Comparison of ENCODE assay signal across 1 cellular context in the genomic region with DNA sequence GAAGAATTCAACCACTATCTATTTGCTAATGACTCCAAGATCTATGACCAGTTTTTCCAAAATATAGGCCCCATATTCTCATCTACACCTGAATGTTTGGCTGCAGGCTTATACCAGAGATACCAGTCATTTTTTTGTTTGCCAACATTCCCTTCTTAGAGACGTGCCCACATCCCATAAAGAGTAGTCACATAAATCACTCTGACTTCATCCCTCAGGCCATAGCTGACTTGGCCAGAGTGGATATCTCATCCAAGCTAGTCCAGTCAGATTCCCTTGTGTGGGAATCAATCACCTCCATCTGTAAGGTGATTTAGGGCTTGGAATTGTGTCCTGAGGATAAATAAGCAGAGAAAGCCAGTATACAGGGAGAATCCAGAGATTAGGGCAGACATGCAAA.
TF ChIP-seq lines count a peak whose summit lies in the region.

No MANE protein-coding gene starts in this region.

TF ChIP-seq in HEK293, 187 proteins besides CTCF, POLR2A, EP300 and RAD21 (continued from another document):
- TF ChIP-seq, protein P1, sequence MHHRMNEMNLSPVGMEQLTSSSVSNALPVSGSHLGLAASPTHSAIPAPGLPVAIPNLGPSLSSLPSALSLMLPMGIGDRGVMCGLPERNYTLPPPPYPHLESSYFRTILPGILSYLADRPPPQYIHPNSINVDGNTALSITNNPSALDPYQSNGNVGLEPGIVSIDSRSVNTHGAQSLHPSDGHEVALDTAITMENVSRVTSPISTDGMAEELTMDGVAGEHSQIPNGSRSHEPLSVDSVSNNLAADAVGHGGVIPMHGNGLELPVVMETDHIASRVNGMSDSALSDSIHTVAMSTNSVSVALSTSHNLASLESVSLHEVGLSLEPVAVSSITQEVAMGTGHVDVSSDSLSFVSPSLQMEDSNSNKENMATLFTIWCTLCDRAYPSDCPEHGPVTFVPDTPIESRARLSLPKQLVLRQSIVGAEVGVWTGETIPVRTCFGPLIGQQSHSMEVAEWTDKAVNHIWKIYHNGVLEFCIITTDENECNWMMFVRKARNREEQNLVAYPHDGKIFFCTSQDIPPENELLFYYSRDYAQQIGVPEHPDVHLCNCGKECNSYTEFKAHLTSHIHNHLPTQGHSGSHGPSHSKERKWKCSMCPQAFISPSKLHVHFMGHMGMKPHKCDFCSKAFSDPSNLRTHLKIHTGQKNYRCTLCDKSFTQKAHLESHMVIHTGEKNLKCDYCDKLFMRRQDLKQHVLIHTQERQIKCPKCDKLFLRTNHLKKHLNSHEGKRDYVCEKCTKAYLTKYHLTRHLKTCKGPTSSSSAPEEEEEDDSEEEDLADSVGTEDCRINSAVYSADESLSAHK (tag by site-specific recombination; IDR thresholded peaks at IDR 0.05): no peak
- TF ChIP-seq MEIS1 (CRISPR knock-in tag; IDR thresholded peaks at IDR 0.05; ENCODE audit: borderline replicate concordance): peak; percentile 73; the same call in 1 of the 2 replicates
